21 cellular contexts compared by ENCODE assay signal in the genomic region with DNA sequence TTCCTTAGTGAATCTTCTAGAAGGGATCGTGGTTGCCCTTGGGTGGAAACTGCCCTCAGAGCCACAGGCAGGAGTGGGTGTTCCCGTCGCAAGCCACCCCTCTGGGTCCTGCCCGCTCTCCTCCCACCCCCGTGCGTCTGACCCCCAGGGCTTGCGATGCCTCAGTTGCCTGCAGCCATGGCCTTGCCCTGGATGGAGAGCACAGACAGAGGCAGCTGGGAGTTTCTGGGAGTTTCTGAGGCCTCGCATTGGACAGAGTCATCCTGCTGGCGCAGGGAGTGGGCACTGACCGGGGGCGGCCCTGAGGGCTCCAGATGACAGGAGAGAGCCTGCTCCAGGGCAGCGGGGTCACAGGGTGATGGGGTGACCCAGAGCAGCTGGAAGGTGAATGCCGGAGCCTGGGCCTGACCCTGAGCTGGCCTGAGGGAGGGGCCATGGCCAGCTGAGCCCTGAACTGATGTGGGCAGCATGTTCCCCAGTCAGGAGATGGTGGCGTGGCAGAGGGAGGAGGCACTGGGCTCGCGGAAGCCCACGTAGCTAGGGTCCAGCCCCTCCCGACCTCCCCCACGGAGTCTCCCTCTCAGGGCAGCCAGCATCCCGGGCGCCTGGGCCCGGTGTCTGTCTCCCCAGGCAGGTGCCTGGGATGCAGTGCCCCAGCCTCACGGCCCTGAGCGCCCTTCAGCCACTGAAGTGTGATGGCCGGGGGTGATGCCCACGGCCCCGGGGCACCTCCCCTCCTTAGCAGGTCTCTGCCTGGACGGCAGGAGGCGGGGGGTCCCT.
"Had no signal": no experiment of that assay in that cellular context is flagged by ENCODE, and none has a peak within 500 bp of the region (broad histone marks: within the 10 kb centered on the region; RNA-seq: fewer than 3 reads in every experiment).

No MANE protein-coding gene starts in this region.

- H3K27me3 ChIP-seq: hepatocyte, testis, upper lobe of left lung had no signal

- ATAC-seq: effector memory CD8-positive, alpha-beta T cell; gastrocnemius medialis; heart left ventricle; left colon; natural killer cell; stimulated activated memory B cell treated with anti-CD40 and anti-IgM and Interleukin-4, amounts not matched to agents 10 μg/mL and 1 μg/mL and 100 μg/mL, for 72 hours; stimulated activated naive CD8-positive, alpha-beta T cell treated with anti-CD3 and anti-CD28 coated beads, Interleukin-15, Interleukin-2, amounts not matched to agents 100 U/mL and 50 U/mL, for 24 hours had no signal

- H3K4me2 ChIP-seq: hepatocyte had no signal

- H3K9ac ChIP-seq: parathyroid adenoma had no signal

- H3K9me3 ChIP-seq: gastrocnemius medialis, heart left ventricle, spleen, testis, tibial artery, upper lobe of left lung had no signal

- H3K79me2 ChIP-seq: hepatocyte, parathyroid adenoma had no signal

- H3K4me1 ChIP-seq: gastrocnemius medialis, heart left ventricle, parathyroid adenoma, spleen, testis, tibial artery, upper lobe of left lung had no signal

- H2AFZ ChIP-seq: hepatocyte, parathyroid adenoma had no signal

- DNase-seq: cerebellar nuclear complex; cortex of kidney; effector memory CD8-positive, alpha-beta T cell; foreskin fibroblast; gastrocnemius medialis; left colon; natural killer cell; spleen; stimulated activated CD4-positive, alpha-beta T cell treated with anti-CD3 and anti-CD28 coated beads, Interleukin-4, amount 100 ng/mL, for 4 hours; stimulated activated naive CD8-positive, alpha-beta T cell treated with anti-CD3 and anti-CD28 coated beads, Interleukin-15, Interleukin-2, amounts not matched to agents 100 U/mL and 50 U/mL, for 24 hours; testis; tibial artery had no signal

- H3K4me3 ChIP-seq: gastrocnemius medialis, heart left ventricle, hepatocyte, lung, skin epidermis, spleen, testis, tibial artery, upper lobe of left lung had no signal

- FAIRE-seq: endometrium, urothelium cell line had no signal

- H3K27ac ChIP-seq: gastrocnemius medialis, heart left ventricle, hepatocyte, parathyroid adenoma, spleen, testis, tibial artery, upper lobe of left lung had no signal

- H3K36me3 ChIP-seq: gastrocnemius medialis, heart left ventricle, spleen, tibial artery, upper lobe of left lung had no signal
